In the genomic region with DNA sequence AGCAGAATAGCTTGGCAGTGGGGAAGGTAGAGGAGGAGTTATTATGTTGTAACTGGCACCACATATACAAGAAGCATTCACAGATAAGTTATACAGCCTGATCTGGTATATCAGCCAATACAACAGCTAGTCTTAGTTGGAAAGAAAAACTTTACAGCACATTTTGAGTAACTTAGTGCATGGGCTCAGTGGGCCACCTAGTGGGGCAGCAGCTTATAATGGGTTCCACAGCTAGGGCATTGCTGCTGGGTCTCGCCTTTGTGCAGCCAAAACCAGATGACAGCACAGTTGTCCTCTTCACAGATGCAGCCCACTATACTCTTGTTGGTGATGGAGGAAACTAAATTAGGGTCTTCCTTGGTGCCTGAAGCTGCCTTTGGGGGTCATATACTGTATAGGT, we compare ENCODE assay signal across 15 cellular contexts.
A peak's percentile ranks its signal among the peaks of the same experiment; 100 is the strongest.
DNase-seq lines count a peak whose midpoint lies in the region; ATAC-seq, FAIRE-seq and TF ChIP-seq lines count a peak whose summit lies in the region.
"Had no signal": no experiment of that assay in that cellular context is flagged by ENCODE, and none has a peak within 500 bp of the region (broad histone marks: within the 10 kb centered on the region; RNA-seq: fewer than 3 reads in every experiment).

No MANE protein-coding gene starts in this region.

- H3K79me2 ChIP-seq in K562 (ENCODE audit: control insufficient read depth, insufficient read depth, low read length) = no peaks in the 10 kb centered on the region

- no peak for ATAC-seq in activated CD8-positive, alpha-beta T cell treated with anti-CD3 and anti-CD28 coated beads for 36 hours
- ATAC-seq in activated CD8-positive, alpha-beta T cell treated with anti-CD3 and anti-CD28 coated beads, Interleukin-2, amount 10 ng/mL, durations not matched to agents 7 days and 5 days = no peak
- peak; percentile 57; the same call in 2 of the 3 replicates for ATAC-seq in K562
- ATAC-seq in right lobe of liver = peak; percentile 40 to 62 (median 52)
- no peak for ATAC-seq in activated CD8-positive, alpha-beta memory T cell treated with anti-CD3 and anti-CD28 coated beads, Interleukin-2, amount 10 ng/mL, durations not matched to agents 7 days and 5 days
- ATAC-seq: gastroesophageal sphincter had no signal

- H3K27me3 ChIP-seq in K562 (ENCODE audit: control insufficient read depth in 2 of 2, insufficient read depth in 2 of 2, low read length in 2 of 2) = peaks cover 0 to 11% of the 10 kb centered on the region in 2 experiments; a peak in 3 of 5 replicates
- no peaks in the 10 kb centered on the region for H3K27me3 ChIP-seq in right lobe of liver
- H3K27me3 ChIP-seq in H7 (ENCODE audit: control insufficient read depth, insufficient read depth, low read length) = no peaks in the 10 kb centered on the region
- H3K27me3 ChIP-seq: BLaER1, esophagus squamous epithelium, gastroesophageal sphincter had no signal

- TF ChIP-seq RAD21 in Ishikawa (IDR thresholded peaks at IDR 0.05; ENCODE audit: low read depth) (peak; percentile 29; the same call in 1 of the 2 replicates), K562 (CRISPR knock-in tag; conservative IDR thresholded peaks at IDR 0.05 in 1 of 2, IDR thresholded peaks at IDR 0.05 in 1 of 2) (peak in 1 of 2 experiments; percentile 30; a peak in 2 of 4 replicates)

- CTCF ChIA-PET in activated CD8-positive, alpha-beta T cell treated with anti-CD3 and anti-CD28 coated beads for 36 hours (lab: Charles Lee) = interaction anchor here (1.0 to 1.3 kb wide), 5 partner anchors 13 to 453 kb away, joined by 3 to 5 read pairs (median 3); no protein-coding TSS in a partner anchor
- CTCF ChIA-PET in activated CD8-positive, alpha-beta T cell treated with anti-CD3 and anti-CD28 coated beads, Interleukin-2, amount 10 ng/mL, durations not matched to agents 7 days and 5 days (lab: Charles Lee) = interaction anchor here (0.9 to 1.2 kb wide), 3 partner anchors 10 to 364 kb away, joined by 3 to 4 read pairs (median 4); no protein-coding TSS in a partner anchor
- CTCF ChIA-PET in K562 (lab: Yijun Ruan, JAX; ENCODE audit: low intra/inter-chr PET ratio) = interaction anchor here (0.6 kb wide), 1 partner anchor 189 kb away, joined by 3 read pairs; no protein-coding TSS in a partner anchor
- CTCF ChIA-PET in activated CD8-positive, alpha-beta memory T cell treated with anti-CD3 and anti-CD28 coated beads, Interleukin-2, amount 10 ng/mL, durations not matched to agents 7 days and 5 days (lab: Charles Lee) = interaction anchor here (1.1 kb wide), 1 partner anchor 449 kb away, joined by 4 read pairs; no protein-coding TSS in a partner anchor

- BruUV-seq in K562 (replicated peaks; lab: Mats Ljungman, UMichigan) = no TSS peak

- H3K27ac ChIP-seq in K562 (ENCODE audit: extremely low read depth, low read depth, low read length) (no peak overlapping the region), right lobe of liver (no peak overlapping the region)
- H3K27ac ChIP-seq: BLaER1, esophagus squamous epithelium, gastroesophageal sphincter had no signal

- POLR2A ChIA-PET in activated CD8-positive, alpha-beta T cell treated with anti-CD3 and anti-CD28 coated beads for 36 hours (lab: Charles Lee) = no interaction called here
- POLR2A ChIA-PET in activated CD8-positive, alpha-beta T cell treated with anti-CD3 and anti-CD28 coated beads, Interleukin-2, amount 10 ng/mL, durations not matched to agents 7 days and 5 days (lab: Charles Lee) = no interaction called here
- POLR2A ChIA-PET in K562 (lab: Yijun Ruan, JAX) = no interaction called here

- H3K4me3 ChIP-seq in K562 (no peak overlapping the region), right lobe of liver (no peak overlapping the region), H7 (ENCODE audit: insufficient read depth, low read depth, low read length) (no peak overlapping the region)
- H3K4me3 ChIP-seq: BLaER1, esophagus squamous epithelium, gastroesophageal sphincter had no signal

- no peaks in the 10 kb centered on the region for H3K36me3 Mint-ChIP-seq in activated CD8-positive, alpha-beta T cell treated with anti-CD3 and anti-CD28 coated beads for 36 hours (ENCODE audit: low read depth)
- H3K36me3 Mint-ChIP-seq in activated CD8-positive, alpha-beta T cell treated with anti-CD3 and anti-CD28 coated beads, Interleukin-2, amount 10 ng/mL, durations not matched to agents 7 days and 5 days (ENCODE audit: low read depth) = no peaks in the 10 kb centered on the region
- H3K36me3 Mint-ChIP-seq in activated CD8-positive, alpha-beta memory T cell treated with anti-CD3 and anti-CD28 coated beads, Interleukin-2, amount 10 ng/mL, durations not matched to agents 7 days and 5 days = no peaks in the 10 kb centered on the region
- H3K36me3 Mint-ChIP-seq: brain had no signal

- H3K27ac Mint-ChIP-seq in activated CD8-positive, alpha-beta T cell treated with anti-CD3 and anti-CD28 coated beads for 36 hours = no peak overlapping the region
- no peak overlapping the region for H3K27ac Mint-ChIP-seq in activated CD8-positive, alpha-beta T cell treated with anti-CD3 and anti-CD28 coated beads, Interleukin-2, amount 10 ng/mL, durations not matched to agents 7 days and 5 days
- no peak overlapping the region for H3K27ac Mint-ChIP-seq in activated CD8-positive, alpha-beta memory T cell treated with anti-CD3 and anti-CD28 coated beads, Interleukin-2, amount 10 ng/mL, durations not matched to agents 7 days and 5 days
- H3K27ac Mint-ChIP-seq: activated T-helper 2 cell treated with anti-CD3 and anti-CD28 coated beads, Interferon-gamma antibody, Interleukin-2, Interleukin-4, amounts not matched to agents 10 μg/mL and 5 μg/mL and 100 μg/mL, durations not matched to agents 14 hours and 24 hours and 36 hours; brain had no signal

- DNase-seq in activated CD8-positive, alpha-beta T cell treated with anti-CD3 and anti-CD28 coated beads for 36 hours = peak; percentile 18
- no peak for DNase-seq in activated CD8-positive, alpha-beta T cell treated with anti-CD3 and anti-CD28 coated beads, Interleukin-2, amount 10 ng/mL, durations not matched to agents 7 days and 5 days
- DNase-seq in K562 (ENCODE audit: extremely low read depth in 1 of 4, low spot score in 3 of 4) (peak in 1 of 4 experiments; percentile 3), right lobe of liver (no peak), HT-29 (ENCODE audit: low spot score) (no peak), H7 (no peak)
- DNase-seq in activated CD8-positive, alpha-beta memory T cell treated with anti-CD3 and anti-CD28 coated beads, Interleukin-2, amount 10 ng/mL, durations not matched to agents 7 days and 5 days = no peak
- DNase-seq: effector CD4-positive, alpha-beta T cell; esophagus squamous epithelium; NCI-H1105 treated with DMSO at 0.1 percent for 48 hours had no signal

- peak; percentile 40 for FAIRE-seq in K562 (lab: Jason Lieb, UNC)

- 0% methylated on average over 1 of the region's 1 CpG for WGBS in K562 (ENCODE audit: insufficient coverage, low coverage, missing lambda C conversion rate)
- no CpG with 5 or more reads among the region's 1 CpG for WGBS in right lobe of liver (ENCODE audit: insufficient coverage, low coverage, low lambda C conversion rate, missing lambda C conversion rate)

- H3K4me2 ChIP-seq in K562 (ENCODE audit: insufficient read depth, low read length) = no peak overlapping the region
- H3K4me2 ChIP-seq: BLaER1 had no signal

- no peak for TF ChIP-seq CTCF in activated CD8-positive, alpha-beta T cell treated with anti-CD3 and anti-CD28 coated beads for 36 hours (IDR thresholded peaks at IDR 0.05)
- TF ChIP-seq CTCF in K562 (IDR thresholded peaks at IDR 0.05 in 2 of 3, conservative IDR thresholded peaks at IDR 0.05 in 1 of 3; ENCODE audit: insufficient read depth in 2 of 3, low read depth in 1 of 3, low read length in 3 of 3) (peak in 2 of 3 experiments; percentile 22 to 35; a peak in 2 of 6 replicates), right lobe of liver (IDR thresholded peaks at IDR 0.05) (peak in 2 of 4 donors; percentile 12 to 23)

- no peaks in the 10 kb centered on the region for H3K9me3 Mint-ChIP-seq in activated CD8-positive, alpha-beta T cell treated with anti-CD3 and anti-CD28 coated beads for 36 hours
- H3K9me3 Mint-ChIP-seq in activated CD8-positive, alpha-beta T cell treated with anti-CD3 and anti-CD28 coated beads, Interleukin-2, amount 10 ng/mL, durations not matched to agents 7 days and 5 days (ENCODE audit: insufficient read depth) = no peaks in the 10 kb centered on the region
- no peaks in the 10 kb centered on the region for H3K9me3 Mint-ChIP-seq in activated CD8-positive, alpha-beta memory T cell treated with anti-CD3 and anti-CD28 coated beads, Interleukin-2, amount 10 ng/mL, durations not matched to agents 7 days and 5 days (ENCODE audit: low read depth)
- H3K9me3 Mint-ChIP-seq: activated T-helper 2 cell treated with anti-CD3 and anti-CD28 coated beads, Interferon-gamma antibody, Interleukin-2, Interleukin-4, amounts not matched to agents 10 μg/mL and 5 μg/mL and 100 μg/mL, durations not matched to agents 14 hours and 24 hours and 36 hours had no signal

- no peaks in the 10 kb centered on the region for H3K36me3 ChIP-seq in K562 (ENCODE audit: control insufficient read depth, insufficient read depth, low read length)
- no peaks in the 10 kb centered on the region for H3K36me3 ChIP-seq in right lobe of liver
- H3K36me3 ChIP-seq in H7 (replicated peaks; ENCODE audit: control insufficient read depth, insufficient read depth, low read length) = no peaks in the 10 kb centered on the region
- H3K36me3 ChIP-seq: BLaER1, esophagus squamous epithelium, gastroesophageal sphincter had no signal

- TF ChIP-seq EP300 in Ishikawa (IDR thresholded peaks at IDR 0.05; ENCODE audit: borderline replicate concordance) (no peak), K562 (IDR thresholded peaks at IDR 0.05; ENCODE audit: low read length) (no peak)

- peaks cover 10% of the 10 kb centered on the region for H3K27me3 Mint-ChIP-seq in activated CD8-positive, alpha-beta T cell treated with anti-CD3 and anti-CD28 coated beads for 36 hours
- peaks cover 6% of the 10 kb centered on the region for H3K27me3 Mint-ChIP-seq in activated CD8-positive, alpha-beta T cell treated with anti-CD3 and anti-CD28 coated beads, Interleukin-2, amount 10 ng/mL, durations not matched to agents 7 days and 5 days (ENCODE audit: low read depth)
- peaks cover 16% of the 10 kb centered on the region for H3K27me3 Mint-ChIP-seq in activated CD8-positive, alpha-beta memory T cell treated with anti-CD3 and anti-CD28 coated beads, Interleukin-2, amount 10 ng/mL, durations not matched to agents 7 days and 5 days

- no peak overlapping the region for H2AFZ ChIP-seq in K562 (ENCODE audit: low read depth, low read length)

- H3K4me1 ChIP-seq in K562 (replicated peaks in 1 of 2; ENCODE audit: control insufficient read depth in 2 of 2, insufficient read depth in 2 of 2, low read length in 2 of 2) = no peaks in the 10 kb centered on the region
- H3K4me1 ChIP-seq in right lobe of liver = no peaks in the 10 kb centered on the region
- H3K4me1 ChIP-seq: esophagus squamous epithelium had no signal

- H4K20me1 ChIP-seq in K562 (replicated peaks; ENCODE audit: control insufficient read depth, insufficient read depth, low read length) = no peaks in the 10 kb centered on the region
- H4K20me1 ChIP-seq: BLaER1 had no signal

- no peaks in the 10 kb centered on the region for H3K9me1 ChIP-seq in K562 (ENCODE audit: control insufficient read depth, insufficient read depth, low read length)

- no peak overlapping the region for H3K9ac ChIP-seq in K562 (ENCODE audit: insufficient read depth in 1 of 2, low read depth in 2 of 2, low read length in 2 of 2)
- H3K9ac ChIP-seq: BLaER1 had no signal

- TF ChIP-seq POLR2A in K562 (conservative IDR thresholded peaks at IDR 0.05) = no peak
- no peak for TF ChIP-seq POLR2A in right lobe of liver (IDR thresholded peaks at IDR 0.05)

- in situ Hi-C loops in K562 (cut with MboI) = loop anchor here (10.0 kb wide), 1 partner anchor 515 kb away; no protein-coding TSS in a partner anchor

- intact Hi-C loops in activated CD8-positive, alpha-beta T cell treated with anti-CD3 and anti-CD28 coated beads for 36 hours (cut with micrococcal nuclease) = loop anchor here (10.0 kb wide), 1 partner anchor 275 kb away; no protein-coding TSS in a partner anchor
- intact Hi-C loops in K562 (cut with micrococcal nuclease) (loop anchor here (2.0 to 5.0 kb wide), 2 partner anchors 453 to 515 kb away; no protein-coding TSS in a partner anchor), right lobe of liver (cut with DNase I) (no loop called here)

- no peak overlapping the region for H3K4me3 Mint-ChIP-seq in activated CD8-positive, alpha-beta T cell treated with anti-CD3 and anti-CD28 coated beads for 36 hours
- no peak overlapping the region for H3K4me3 Mint-ChIP-seq in activated CD8-positive, alpha-beta T cell treated with anti-CD3 and anti-CD28 coated beads, Interleukin-2, amount 10 ng/mL, durations not matched to agents 7 days and 5 days
- H3K4me3 Mint-ChIP-seq in activated CD8-positive, alpha-beta memory T cell treated with anti-CD3 and anti-CD28 coated beads, Interleukin-2, amount 10 ng/mL, durations not matched to agents 7 days and 5 days = no peak overlapping the region
- H3K4me3 Mint-ChIP-seq: brain had no signal

- peaks cover 10% of the 10 kb centered on the region for H3K4me1 Mint-ChIP-seq in activated CD8-positive, alpha-beta T cell treated with anti-CD3 and anti-CD28 coated beads for 36 hours (ENCODE audit: low read depth)
- H3K4me1 Mint-ChIP-seq in activated CD8-positive, alpha-beta T cell treated with anti-CD3 and anti-CD28 coated beads, Interleukin-2, amount 10 ng/mL, durations not matched to agents 7 days and 5 days (ENCODE audit: low read depth) = peaks cover 2% of the 10 kb centered on the region
- H3K4me1 Mint-ChIP-seq in activated CD8-positive, alpha-beta memory T cell treated with anti-CD3 and anti-CD28 coated beads, Interleukin-2, amount 10 ng/mL, durations not matched to agents 7 days and 5 days = peaks cover 4% of the 10 kb centered on the region

- no peaks in the 10 kb centered on the region for H3K9me3 ChIP-seq in K562 (replicated peaks; ENCODE audit: control insufficient read depth, insufficient read depth, low read depth, low read length)
- no peaks in the 10 kb centered on the region for H3K9me3 ChIP-seq in right lobe of liver
- H3K9me3 ChIP-seq: BLaER1, esophagus squamous epithelium, gastroesophageal sphincter had no signal

Comparison
In these comparisons a context has a peak if more than half of its experiments do, and no peak if none do; other contexts are left out.
1. ATAC-seq: peak in K562 (single experiment) and right lobe of liver (4 of 4); none in activated CD8-positive, alpha-beta T cell treated with anti-CD3 and anti-CD28 coated beads for 36 hours (single experiment), activated CD8-positive, alpha-beta T cell treated with anti-CD3 and anti-CD28 coated beads, Interleukin-2, amount 10 ng/mL, durations not matched to agents 7 days and 5 days (single experiment) and activated CD8-positive, alpha-beta memory T cell treated with anti-CD3 and anti-CD28 coated beads, Interleukin-2, amount 10 ng/mL, durations not matched to agents 7 days and 5 days (single experiment).
2. intact Hi-C loops: an anchor here in activated CD8-positive, alpha-beta T cell treated with anti-CD3 and anti-CD28 coated beads for 36 hours (10.0 kb wide) and K562 (2.0 to 5.0 kb wide); none called in right lobe of liver.